Comparison of ENCODE assay signal across 8 cellular contexts in genomic region chr20:62064788-62065668, GRCh38. TPM values are rescaled to one million over a fixed set of nuclear protein-coding genes. Genes with fewer than 3 reads are reported as not detected.
DNase-seq lines count a peak whose midpoint lies in the region; ATAC-seq, FAIRE-seq and TF ChIP-seq lines count a peak whose summit lies in the region.

No MANE protein-coding gene starts in this region.

- in situ Hi-C loops in gastrocnemius medialis (cut with MboI; ENCODE audit: low sequenced_read_pairs in 4 of 4) = loop anchor here in 1 of 4 donors (10.0 kb wide), 1 partner anchor 60 kb away; the partner anchor contains the start of gene LSM14B

- H3K4me1 Mint-ChIP-seq in CD8-positive, alpha-beta memory T cell = peaks cover 49 to 59% (median 50%) of the 10 kb centered on the region in 3 donors

- no peaks in the 10 kb centered on the region for H3K9me3 Mint-ChIP-seq in CD8-positive, alpha-beta memory T cell

- intact Hi-C loops in gastrocnemius medialis (cut with DNase I; ENCODE audit: low total_unique reads) = loop anchor here (2.0 kb wide), 2 partner anchors 44 to 118 kb away; partner anchors contain the start of gene MTG2

- H3K27ac Mint-ChIP-seq in CD8-positive, alpha-beta memory T cell = peak overlapping the region in 1 of 8 donors; percentile 52

- CTCF ChIA-PET in CD8-positive, alpha-beta memory T cell (lab: Charles Lee) = interaction anchor here (2.6 kb wide), 1 partner anchor 57 kb away, joined by 9 read pairs; the partner anchor contains the start of gene LSM14B

- peak; percentile 25 for ATAC-seq in GM18861 (IDR thresholded peaks at IDR 0.05; ENCODE audit: unreplicated experiment)
- ATAC-seq in HG02981 (IDR thresholded peaks at IDR 0.05; ENCODE audit: unreplicated experiment) = peak; percentile 30
- peak; percentile 19 to 21 for ATAC-seq in gastrocnemius medialis

- peaks cover 0 to 15% (median 0%) of the 10 kb centered on the region in 3 donors for H3K36me3 Mint-ChIP-seq in CD8-positive, alpha-beta memory T cell

- H3K4me1 ChIP-seq in gastrocnemius medialis = peaks cover 42 to 49% of the 10 kb centered on the region in 2 donors
- H3K4me1 ChIP-seq in CD8-positive, alpha-beta memory T cell (ENCODE audit: insufficient read depth, low read length) = peaks cover 45% of the 10 kb centered on the region

- peak overlapping the region; percentile 49 to 59 (median 56) for H3K4me3 ChIP-seq in gastrocnemius medialis
- H3K4me3 ChIP-seq in CD8-positive, alpha-beta memory T cell (ENCODE audit: low read length) = no peak overlapping the region

- peak overlapping the region in 3 of 7 donors; percentile 76 to 86 (median 80) for H3K4me3 Mint-ChIP-seq in CD8-positive, alpha-beta memory T cell

- peak overlapping the region; percentile 74 to 85 (median 84) for H3K27ac ChIP-seq in gastrocnemius medialis
- no peak overlapping the region for H3K27ac ChIP-seq in CD8-positive, alpha-beta memory T cell (ENCODE audit: low read depth, low read length)

- no peak for FAIRE-seq in frontal cortex (lab: Jason Lieb, UNC)

- no peaks in the 10 kb centered on the region for H3K9me3 ChIP-seq in gastrocnemius medialis
- no peaks in the 10 kb centered on the region for H3K9me3 ChIP-seq in CD8-positive, alpha-beta memory T cell (ENCODE audit: low read length)

- H3K27me3 ChIP-seq in gastrocnemius medialis = no peaks in the 10 kb centered on the region
- H3K27me3 ChIP-seq in CD8-positive, alpha-beta memory T cell (ENCODE audit: insufficient read depth, low read length, poor library complexity, severe bottlenecking) = no peaks in the 10 kb centered on the region

- peaks cover 0 to 6% of the 10 kb centered on the region in 2 donors for H3K27me3 Mint-ChIP-seq in CD8-positive, alpha-beta memory T cell

- POLR2A ChIA-PET in CD8-positive, alpha-beta memory T cell (lab: Charles Lee) = interaction anchor here (0.6 to 4.0 kb wide), 6 partner anchors 57 to 117 kb away, joined by 3 to 61 read pairs (median 7); partner anchors contain the start of genes LSM14B, MTG2, PSMA7 and SS18L1

- TF ChIP-seq POLR2A in gastrocnemius medialis (IDR thresholded peaks at IDR 0.05) = no peak

- TF ChIP-seq CTCF in gastrocnemius medialis (IDR thresholded peaks at IDR 0.05 in 4 of 5, conservative IDR thresholded peaks at IDR 0.05 in 1 of 5) = no peak

- DNase-seq in AG20443 (ENCODE audit: low spot score) (peak; percentile 49), SW480 (ENCODE audit: low spot score) (peak; percentile 49), frontal cortex (ENCODE audit: low spot score in 2 of 2) (peak; percentile 49 to 54), gastrocnemius medialis (no peak), SHP77 treated with DMSO at 0.1 percent for 48 hours (lab: John Stamatoyannopoulos, UW) (no peak)
- no peak for DNase-seq in CD8-positive, alpha-beta memory T cell

- H3K36me3 ChIP-seq in gastrocnemius medialis = no peaks in the 10 kb centered on the region
- no peaks in the 10 kb centered on the region for H3K36me3 ChIP-seq in CD8-positive, alpha-beta memory T cell (ENCODE audit: insufficient read depth, low read length)

RNA-seq across cellular contexts. Expression of gene TAF4, which starts 0.7 kb away (rescaled TPM):
- total RNA-seq in frontal cortex (6.5 TPM), gastrocnemius medialis (10 to 100 TPM in 3 of 4 donors, 1 to 10 TPM in 1; 8.0 to 24.9 (median 13.9) TPM)
- total RNA-seq in CD8-positive, alpha-beta memory T cell = 10 to 100 TPM; 20.5 to 21.0 TPM
- polyA plus RNA-seq in CD8-positive, alpha-beta memory T cell = 1.4 TPM

RNA-seq across cellular contexts. Expression of gene LSM14B, which starts 57.2 kb away (rescaled TPM):
- total RNA-seq in frontal cortex (97.8 TPM), gastrocnemius medialis (10 to 100 TPM; 28.0 to 52.5 (median 36.2) TPM)
- 10 to 100 TPM; 35.8 to 36.4 TPM for total RNA-seq in CD8-positive, alpha-beta memory T cell
- 1.1 TPM for polyA plus RNA-seq in CD8-positive, alpha-beta memory T cell

Comparison
In these comparisons a context has a peak if more than half of its experiments do, and no peak if none do; other contexts are left out.
1. DNase-seq: peak in AG20443 (single experiment), SW480 (single experiment) and frontal cortex (2 of 2); none in gastrocnemius medialis (0 of 2), CD8-positive, alpha-beta memory T cell (0 of 5) and SHP77 treated with DMSO at 0.1 percent for 48 hours (single experiment).
2. Peak in every context shown above with its lines, with median percentiles within 50 percentile points of each other: ATAC-seq.